ENCODE assay signal across 9 cellular contexts in genomic region chr10:88851706-88852105, GRCh38. TPM values are rescaled to one million over a fixed set of nuclear protein-coding genes. Genes with fewer than 3 reads are reported as not detected.
A peak's percentile ranks its signal among the peaks of the same experiment; 100 is the strongest.
DNase-seq lines count a peak whose midpoint lies in the region; ATAC-seq and TF ChIP-seq lines count a peak whose summit lies in the region.
"Had no signal": no experiment of that assay in that cellular context is flagged by ENCODE, and none has a peak within 500 bp of the region (broad histone marks: within the 10 kb centered on the region; RNA-seq: fewer than 3 reads in every experiment).

TSS of gene ANKRD22 (minus strand) at chr10:88851844. CDS start at chr10:88851607, 237 bp downstream.

- no peaks in the 10 kb centered on the region for H3K9me3 Mint-ChIP-seq in activated T-cell treated with anti-CD3 and anti-CD28 coated beads, Interleukin-2, amount 50 U/mL, for 24 hours
- H3K9me3 Mint-ChIP-seq: stimulated activated naive CD8-positive, alpha-beta T cell treated with anti-CD3 and anti-CD28 coated beads, Interleukin-15, Interleukin-2, amounts not matched to agents 100 ng/mL and 50 ng/mL, for 24 hours had no signal

- H3K36me3 Mint-ChIP-seq in activated T-cell treated with anti-CD3 and anti-CD28 coated beads, Interleukin-2, amount 50 U/mL, for 24 hours (ENCODE audit: low read depth) = no peaks in the 10 kb centered on the region

- H3K4me3 ChIP-seq in RWPE2 (ENCODE audit: severe bottlenecking) (no peak within 1 kb of the TSS), heart right ventricle (peak within 1 kb of the TSS in 1 of 10 donors; percentile 23), suprapubic skin (peak within 1 kb of the TSS; percentile 29)

- ATAC-seq in RWPE2 (ENCODE audit: low read depth) (peak; percentile 98), heart right ventricle (peak in 6 of 8 donors; percentile 19 to 76 (median 41)), GM21737 (IDR thresholded peaks at IDR 0.05; ENCODE audit: unreplicated experiment) (no peak)

- intact Hi-C loops in heart right ventricle (cut with DNase I) = no loop called here

- H3K27ac ChIP-seq in RWPE2 (ENCODE audit: poor library complexity, severe bottlenecking) (peak within 1 kb of the TSS; percentile 60), heart right ventricle (peak within 1 kb of the TSS in 3 of 10 donors; percentile 24 to 37 (median 33)), suprapubic skin (peak within 1 kb of the TSS; percentile 71)
- H3K27ac ChIP-seq: WERI-Rb-1 had no signal

- DNase-seq in HT-29 (ENCODE audit: low spot score) (peak; percentile 97), RWPE2 (ENCODE audit: low spot score) (peak; percentile 81), heart right ventricle (no peak), suprapubic skin (ENCODE audit: low spot score in 2 of 2) (peak in 1 of 2 donors; percentile 64)
- no peak for DNase-seq in activated T-cell treated with anti-CD3 and anti-CD28 coated beads, Interleukin-2, amount 50 U/mL, for 24 hours
- DNase-seq in stimulated activated CD4-positive, alpha-beta T cell treated with anti-CD3 and anti-CD28 coated beads, Interleukin-4, amount 100 ng/mL, for 1 hour = no peak
- DNase-seq: WERI-Rb-1 had no signal

- H3K36me3 ChIP-seq in RWPE2 (ENCODE audit: low read depth) (no peaks in the 10 kb centered on the region), heart right ventricle (no peaks in the 10 kb centered on the region), suprapubic skin (no peaks in the 10 kb centered on the region)
- H3K36me3 ChIP-seq: WERI-Rb-1 had no signal

- H3K27me3 Mint-ChIP-seq in activated T-cell treated with anti-CD3 and anti-CD28 coated beads, Interleukin-2, amount 50 U/mL, for 24 hours = peaks cover 4% of the 10 kb centered on the region

- H3K4me1 ChIP-seq in RWPE2 (ENCODE audit: insufficient read depth, poor library complexity, severe bottlenecking) (peaks cover 40% of the 10 kb centered on the region), heart right ventricle (peaks cover 0 to 70% (median 5%) of the 10 kb centered on the region in 9 donors), suprapubic skin (peaks cover 49% of the 10 kb centered on the region)

- no peaks in the 10 kb centered on the region for H3K9me3 ChIP-seq in RWPE2 (ENCODE audit: severe bottlenecking)
- H3K9me3 ChIP-seq in heart right ventricle = peaks cover 0 to 2% (median 0%) of the 10 kb centered on the region in 11 donors
- H3K9me3 ChIP-seq in suprapubic skin = no peaks in the 10 kb centered on the region

- H3K27ac Mint-ChIP-seq in activated T-cell treated with anti-CD3 and anti-CD28 coated beads, Interleukin-2, amount 50 U/mL, for 24 hours = no peak within 1 kb of the TSS
- H3K27ac Mint-ChIP-seq: stimulated activated naive CD8-positive, alpha-beta T cell treated with anti-CD3 and anti-CD28 coated beads, Interleukin-15, Interleukin-2, amounts not matched to agents 100 ng/mL and 50 ng/mL, for 24 hours had no signal

- H3K27me3 ChIP-seq in RWPE2 (ENCODE audit: insufficient read depth, poor library complexity, severe bottlenecking) (no peaks in the 10 kb centered on the region), heart right ventricle (no peaks in the 10 kb centered on the region), suprapubic skin (no peaks in the 10 kb centered on the region)

- H3K4me3 Mint-ChIP-seq in activated T-cell treated with anti-CD3 and anti-CD28 coated beads, Interleukin-2, amount 50 U/mL, for 24 hours = no peak within 1 kb of the TSS
- H3K4me3 Mint-ChIP-seq: stimulated activated naive CD8-positive, alpha-beta T cell treated with anti-CD3 and anti-CD28 coated beads, Interleukin-15, Interleukin-2, amounts not matched to agents 100 ng/mL and 50 ng/mL, for 24 hours had no signal

- TF ChIP-seq EP300 in suprapubic skin (IDR thresholded peaks at IDR 0.05) = no peak

- 73 to 75% methylated on average over 5 of the region's 5 CpGs for WGBS in heart right ventricle, 2 donors
- WGBS in suprapubic skin = 37% methylated on average over 5 of the region's 5 CpGs

- H3K4me1 Mint-ChIP-seq in activated T-cell treated with anti-CD3 and anti-CD28 coated beads, Interleukin-2, amount 50 U/mL, for 24 hours (ENCODE audit: low read depth) = peaks cover 29% of the 10 kb centered on the region

- TF ChIP-seq POLR2A in suprapubic skin (IDR thresholded peaks at IDR 0.05) = no peak

- TF ChIP-seq CTCF in RWPE2 (IDR thresholded peaks at IDR 0.05; ENCODE audit: poor library complexity, severe bottlenecking) (no peak), heart right ventricle (IDR thresholded peaks at IDR 0.05) (no peak), suprapubic skin (IDR thresholded peaks at IDR 0.05) (no peak)

RNA-seq across cellular contexts. Expression of gene ANKRD22, which starts in this region (rescaled TPM):
- 6.2 and 7.2 TPM in 2 replicates for total RNA-seq in HT-29 (2014; rRNA removed; shearing (Covaris generic))
- total RNA-seq in heart right ventricle (1 to 10 TPM in 1 of 10 donors, under 1 TPM in 2, not detected in 7; 0.14 to 4.9 (median 0.17) TPM), suprapubic skin (10 to 100 TPM; 19.6 to 30.1 (median 29.3) TPM)
- polyA plus RNA-seq in heart right ventricle = under 1 TPM in 1 of 2 donors, not detected in 1; 0.12 TPM

Comparison
In these comparisons a context has a peak if more than half of its experiments do, and no peak if none do; other contexts are left out.
1. DNase-seq: peak in HT-29 (single experiment) and RWPE2 (single experiment); none in heart right ventricle (0 of 2), activated T-cell treated with anti-CD3 and anti-CD28 coated beads, Interleukin-2, amount 50 U/mL, for 24 hours (single experiment) and stimulated activated CD4-positive, alpha-beta T cell treated with anti-CD3 and anti-CD28 coated beads, Interleukin-4, amount 100 ng/mL, for 1 hour (single experiment).